In genomic region chr1:144102051-144102745, GRCh38 we compare ENCODE assay signal across 8 cellular contexts.
DNase-seq lines count a peak whose midpoint lies in the region; ATAC-seq and TF ChIP-seq lines count a peak whose summit lies in the region.
"Not testable (repeated sequence)": the region's sequence is repeated elsewhere in the genome, so short reads cannot be mapped to it uniquely, and the experiment has no call there.

No MANE protein-coding gene starts in this region.

- not testable (repeated sequence) for H3K27ac ChIP-seq in lower lobe of right lung, suprapubic skin

- H3K4me3 ChIP-seq in lower lobe of right lung, suprapubic skin: not testable (repeated sequence)

- 31% methylated on average over 2 of the region's 3 CpGs for WGBS in suprapubic skin

- H3K4me1 Mint-ChIP-seq in Calu3 (ENCODE audit: low read depth, unreplicated experiment); activated naive CD8-positive, alpha-beta T cell treated with anti-CD3 and anti-CD28 coated beads, Interleukin-2, amount 10 ng/mL, durations not matched to agents 7 days and 5 days; progenitor cell of endocrine pancreas (ENCODE audit: low read depth): not testable (repeated sequence)

- DNase-seq in Calu3 (peak; percentile 5), T-helper 22 cell (ENCODE audit: low read depth) (peak; percentile 4), glomerular visceral epithelial cell (ENCODE audit: extremely low spot score) (peak; percentile 1), lower lobe of right lung (peak; percentile 56), progenitor cell of endocrine pancreas (ENCODE audit: low spot score, unreplicated experiment) (peak; percentile 10), suprapubic skin (ENCODE audit: low spot score in 2 of 2) (peak; percentile 82 to 88)
- DNase-seq in activated CD8-positive, alpha-beta memory T cell treated with anti-CD3 and anti-CD28 coated beads, Interleukin-2, amount 50 U/mL, for 48 hours: peak; percentile 47
- peak; percentile 22 for DNase-seq in activated naive CD8-positive, alpha-beta T cell treated with anti-CD3 and anti-CD28 coated beads, Interleukin-2, amount 10 ng/mL, durations not matched to agents 7 days and 5 days

- POLR2A ChIA-PET in activated naive CD8-positive, alpha-beta T cell treated with anti-CD3 and anti-CD28 coated beads, Interleukin-2, amount 10 ng/mL, durations not matched to agents 7 days and 5 days (lab: Charles Lee): not testable (repeated sequence)

- H3K27me3 ChIP-seq in lower lobe of right lung (ENCODE audit: low read depth); suprapubic skin: not testable (repeated sequence)

- not testable (repeated sequence) for H3K4me3 Mint-ChIP-seq in Calu3 (ENCODE audit: low read depth, unreplicated experiment); activated naive CD8-positive, alpha-beta T cell treated with anti-CD3 and anti-CD28 coated beads, Interleukin-2, amount 10 ng/mL, durations not matched to agents 7 days and 5 days; progenitor cell of endocrine pancreas (ENCODE audit: low read depth)

- TF ChIP-seq CTCF in Calu3 (IDR thresholded peaks at IDR 0.05; ENCODE audit: unreplicated experiment); lower lobe of right lung (IDR thresholded peaks at IDR 0.05); progenitor cell of endocrine pancreas (IDR thresholded peaks at IDR 0.05; ENCODE audit: unreplicated experiment); suprapubic skin (IDR thresholded peaks at IDR 0.05): not testable (repeated sequence)

- CTCF ChIA-PET in Calu3 (lab: Charles Lee): not testable (repeated sequence)

- not testable (repeated sequence) for H3K27ac Mint-ChIP-seq in Calu3 (ENCODE audit: unreplicated experiment); activated naive CD8-positive, alpha-beta T cell treated with anti-CD3 and anti-CD28 coated beads, Interleukin-2, amount 10 ng/mL, durations not matched to agents 7 days and 5 days; progenitor cell of endocrine pancreas

- H3K4me1 ChIP-seq in lower lobe of right lung, suprapubic skin: not testable (repeated sequence)

- not testable (repeated sequence) for H3K9me3 Mint-ChIP-seq in Calu3 (ENCODE audit: low read depth, unreplicated experiment); activated naive CD8-positive, alpha-beta T cell treated with anti-CD3 and anti-CD28 coated beads, Interleukin-2, amount 10 ng/mL, durations not matched to agents 7 days and 5 days; progenitor cell of endocrine pancreas (ENCODE audit: low read depth)

- not testable (repeated sequence) for BruUV-seq in Calu3 (replicated peaks; lab: Mats Ljungman, UMichigan)

- H3K36me3 Mint-ChIP-seq in Calu3 (ENCODE audit: insufficient read depth, unreplicated experiment): peaks cover 10% of the 10 kb centered on the region
- not testable (repeated sequence) for H3K36me3 Mint-ChIP-seq in activated naive CD8-positive, alpha-beta T cell treated with anti-CD3 and anti-CD28 coated beads, Interleukin-2, amount 10 ng/mL, durations not matched to agents 7 days and 5 days; progenitor cell of endocrine pancreas (ENCODE audit: insufficient read depth)

- not testable (repeated sequence) for ATAC-seq in activated naive CD8-positive, alpha-beta T cell treated with anti-CD3 and anti-CD28 coated beads, Interleukin-2, amount 10 ng/mL, durations not matched to agents 7 days and 5 days (ENCODE audit: low read depth)
- peak; percentile 28 to 32 for ATAC-seq in lower lobe of right lung

- not testable (repeated sequence) for H3K27me3 Mint-ChIP-seq in Calu3 (ENCODE audit: unreplicated experiment); activated naive CD8-positive, alpha-beta T cell treated with anti-CD3 and anti-CD28 coated beads, Interleukin-2, amount 10 ng/mL, durations not matched to agents 7 days and 5 days; progenitor cell of endocrine pancreas

- H3K36me3 ChIP-seq in lower lobe of right lung, suprapubic skin: not testable (repeated sequence)

- TF ChIP-seq POLR2A in suprapubic skin (IDR thresholded peaks at IDR 0.05): not testable (repeated sequence)

- H3K9me3 ChIP-seq in lower lobe of right lung: not testable (repeated sequence)
- peaks cover 25% of the 10 kb centered on the region for H3K9me3 ChIP-seq in suprapubic skin

- TF ChIP-seq EP300 in suprapubic skin (IDR thresholded peaks at IDR 0.05): not testable (repeated sequence)

- intact Hi-C loops in Calu3 (cut with micrococcal nuclease; ENCODE audit: unreplicated experiment); lower lobe of right lung (cut with DNase I): not testable (repeated sequence)

Comparison
In these comparisons a context has a peak if more than half of its experiments do, and no peak if none do; other contexts are left out.
1. DNase-seq: peak in every context shown above with its lines; median percentile 85 in suprapubic skin; 56 in lower lobe of right lung; 47 in activated CD8-positive, alpha-beta memory T cell treated with anti-CD3 and anti-CD28 coated beads, Interleukin-2, amount 50 U/mL, for 48 hours; 22 in activated naive CD8-positive, alpha-beta T cell treated with anti-CD3 and anti-CD28 coated beads, Interleukin-2, amount 10 ng/mL, durations not matched to agents 7 days and 5 days; 10 in progenitor cell of endocrine pancreas; 5 in Calu3; 4 in T-helper 22 cell; 1 in glomerular visceral epithelial cell.